ENCODE assay signal across 3 cellular contexts in the genomic region with DNA sequence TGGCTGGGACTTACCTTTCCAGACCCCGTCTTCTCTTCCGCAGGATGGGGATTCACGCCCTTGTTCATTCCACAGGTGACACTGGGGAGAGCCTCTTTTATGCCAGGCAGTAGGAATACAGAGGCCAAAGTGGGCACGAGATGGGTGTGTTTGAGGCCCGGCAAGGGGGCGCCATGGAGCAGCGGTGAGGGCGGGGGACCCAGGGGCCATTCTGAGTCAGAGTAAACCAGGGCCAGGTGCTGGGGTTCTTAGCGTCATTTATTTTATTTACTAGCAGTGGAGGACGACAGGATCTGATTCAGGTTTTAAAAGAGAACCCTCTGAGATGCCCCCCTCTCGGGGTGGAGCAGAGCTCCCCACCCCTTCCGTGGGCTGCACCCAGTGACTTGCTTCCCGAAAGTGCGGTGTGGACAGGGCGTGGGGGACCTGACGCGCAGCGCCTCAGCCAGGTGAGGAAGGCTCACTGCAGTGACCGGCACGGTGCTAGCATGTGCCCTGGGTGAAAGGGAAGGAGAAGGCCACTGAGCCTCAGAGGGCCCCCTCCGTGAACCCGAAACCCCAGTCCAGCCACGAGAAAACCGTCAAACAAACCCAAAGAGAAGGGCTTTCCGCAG. TPM values are rescaled to one million over a fixed set of nuclear protein-coding genes. Genes with fewer than 3 reads are reported as not detected.
"Had no signal": no experiment of that assay in that cellular context is flagged by ENCODE, and none has a peak within 500 bp of the region (broad histone marks: within the 10 kb centered on the region; RNA-seq: fewer than 3 reads in every experiment).

No MANE protein-coding gene starts in this region.

RNA-seq across cellular contexts. Expression of gene BMP8A, which starts 20.9 kb away (rescaled TPM):
- total RNA-seq: bronchial epithelial cell, left ventricle myocardium superior, psoas muscle had no signal
